Comparison of ENCODE assay signal across 17 cellular contexts in the genomic region with DNA sequence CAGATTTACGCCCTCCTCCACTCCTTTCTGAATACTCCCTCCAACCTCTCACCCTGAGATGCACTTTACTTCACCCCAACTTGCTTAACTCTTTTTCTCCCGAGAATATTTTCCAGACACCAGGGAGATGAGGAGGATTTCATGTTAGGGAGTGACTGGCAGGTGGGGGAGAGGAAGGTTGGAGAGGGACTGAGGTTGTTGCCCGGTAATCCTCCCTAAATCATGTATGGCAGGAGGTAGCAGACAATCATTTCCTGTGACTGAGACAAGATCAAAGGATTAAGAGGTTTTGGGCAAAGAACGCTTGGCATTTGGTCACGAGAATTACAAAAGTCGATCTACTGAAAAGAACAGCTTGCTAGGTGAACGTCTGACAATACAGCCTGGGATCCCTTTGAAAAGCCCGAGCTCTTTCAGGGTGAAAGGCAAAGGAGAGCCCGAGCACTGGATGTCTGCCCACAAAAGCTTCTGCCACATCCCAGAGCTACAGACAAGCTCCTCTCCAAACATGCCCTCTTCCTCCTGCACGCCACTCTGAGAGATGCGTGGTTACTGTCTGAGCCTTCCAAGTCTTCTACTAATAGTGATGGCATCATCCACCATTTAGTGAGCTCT.
DNase-seq lines count a peak whose midpoint lies in the region; ATAC-seq lines count a peak whose summit lies in the region.
"Had no signal": no experiment of that assay in that cellular context is flagged by ENCODE, and none has a peak within 500 bp of the region (broad histone marks: within the 10 kb centered on the region; RNA-seq: fewer than 3 reads in every experiment).

No MANE protein-coding gene starts in this region.

- H3K27me3 ChIP-seq in BLaER1 treated with 17β-estradiol and CSF1 and Interleukin-3, amounts not matched to agents 10 nM and 100 nM = no peaks in the 10 kb centered on the region
- no peaks in the 10 kb centered on the region for H3K27me3 ChIP-seq in mesendoderm (ENCODE audit: insufficient read depth, low read length, poor library complexity)

- H3K79me1 ChIP-seq in mesendoderm (ENCODE audit: low read length) = peaks cover 2% of the 10 kb centered on the region

- H3K9ac ChIP-seq in BLaER1 treated with 17β-estradiol and CSF1 and Interleukin-3, amounts not matched to agents 10 nM and 100 nM = no peak overlapping the region
- no peak overlapping the region for H3K9ac ChIP-seq in mesendoderm (ENCODE audit: low read length)

- WGBS in mesendoderm (ENCODE audit: extremely low coverage, insufficient coverage, low lambda C conversion rate) = no CpG with 5 or more reads among the region's 11 CpGs

- no peaks in the 10 kb centered on the region for H3K36me3 ChIP-seq in BLaER1 treated with 17β-estradiol and CSF1 and Interleukin-3, amounts not matched to agents 10 nM and 100 nM
- H3K36me3 ChIP-seq in mesendoderm (ENCODE audit: control insufficient read depth, insufficient read depth, low read length) = no peaks in the 10 kb centered on the region

- H2BK15ac ChIP-seq in mesendoderm (replicated peaks; ENCODE audit: low read depth) = no peak overlapping the region

- DNase-seq in NCI-H524 treated with DMSO at 0.1 percent for 48 hours (lab: John Stamatoyannopoulos, UW) (peak; percentile 83), mesendoderm (peak; percentile 13), HK-2 (ENCODE audit: unreplicated experiment) (no peak), midbrain (lab: John Stamatoyannopoulos, UW) (no peak)
- DNase-seq in central memory CD4-positive, alpha-beta T cell = peak; percentile 1
- no peak for DNase-seq in activated effector memory CD4-positive, alpha-beta T cell treated with Interleukin-2 at 50 U/mL for 16 hours
- DNase-seq: COR-L47; DMS153; H7; Karpas-422; NCI-H1105; NCI-H1694; NCI-H526 treated with DMSO at 0.1 percent for 48 hours; NK-92 treated with Interleukin-12 subunit alpha and Interleukin-12 subunit beta, amount 100 ng/mL, for 24 hours; SHP77 had no signal

- H3K4me3 ChIP-seq in BLaER1 treated with 17β-estradiol and CSF1 and Interleukin-3, amounts not matched to agents 10 nM and 100 nM = no peak overlapping the region
- no peak overlapping the region for H3K4me3 ChIP-seq in mesendoderm (ENCODE audit: low read length)

- no peak overlapping the region for H4K8ac ChIP-seq in mesendoderm (ENCODE audit: low read depth, low read length)

- H3K4me2 ChIP-seq in BLaER1 treated with 17β-estradiol and CSF1 and Interleukin-3, amounts not matched to agents 10 nM and 100 nM = peak overlapping the region in 9 of 11 experiments; percentile 10 to 49 (median 37); a peak in 14 of 22 replicates
- no peak overlapping the region for H3K4me2 ChIP-seq in mesendoderm (ENCODE audit: low read length)

- no peak for ATAC-seq in GM19035 (IDR thresholded peaks at IDR 0.05; ENCODE audit: unreplicated experiment)

- H2BK120ac ChIP-seq in mesendoderm (ENCODE audit: low read depth, low read length) = no peak overlapping the region

- H3K9me3 ChIP-seq in BLaER1 treated with 17β-estradiol and CSF1 and Interleukin-3, amounts not matched to agents 10 nM and 100 nM (replicated peaks in 1 of 11) = peaks cover 0 to 6% (median 0%) of the 10 kb centered on the region in 11 experiments; a peak in 3 of 22 replicates

- no peaks in the 10 kb centered on the region for H3K79me2 ChIP-seq in mesendoderm (ENCODE audit: control insufficient read depth, insufficient read depth, low read length)

- no peak overlapping the region for H4K5ac ChIP-seq in mesendoderm (ENCODE audit: low read length)

- H3K4me1 ChIP-seq in BLaER1 treated with 17β-estradiol and CSF1 and Interleukin-3, amounts not matched to agents 10 nM and 100 nM = peaks cover 32 to 72% (median 50%) of the 10 kb centered on the region in 10 experiments
- peaks cover 3% of the 10 kb centered on the region for H3K4me1 ChIP-seq in mesendoderm (ENCODE audit: control insufficient read depth, low read depth, low read length)

- H2BK5ac ChIP-seq in mesendoderm (ENCODE audit: low read length) = no peak overlapping the region

- H3K4ac ChIP-seq in mesendoderm (ENCODE audit: low read depth, low read length) = no peak overlapping the region

- no peak overlapping the region for H3K27ac ChIP-seq in BLaER1 treated with 17β-estradiol and CSF1 and Interleukin-3, amounts not matched to agents 10 nM and 100 nM
- no peak overlapping the region for H3K27ac ChIP-seq in mesendoderm (ENCODE audit: low read depth, low read length)

- H4K20me1 ChIP-seq in BLaER1 treated with 17β-estradiol and CSF1 and Interleukin-3, amounts not matched to agents 10 nM and 100 nM = no peaks in the 10 kb centered on the region

- H3K23ac ChIP-seq in mesendoderm (ENCODE audit: low read length) = no peak overlapping the region

- no peak overlapping the region for H2AK5ac ChIP-seq in mesendoderm (ENCODE audit: low read length)

- no peak overlapping the region for H3K18ac ChIP-seq in mesendoderm (ENCODE audit: low read length)

- no peak overlapping the region for H3K56ac ChIP-seq in mesendoderm (ENCODE audit: low read length)

Comparison
In these comparisons a context has a peak if more than half of its experiments do, and no peak if none do; other contexts are left out.
1. DNase-seq: peak in NCI-H524 treated with DMSO at 0.1 percent for 48 hours (single experiment), central memory CD4-positive, alpha-beta T cell (single experiment) and mesendoderm (single experiment); none in activated effector memory CD4-positive, alpha-beta T cell treated with Interleukin-2 at 50 U/mL for 16 hours (single experiment), HK-2 (single experiment) and midbrain (single experiment).